7 cellular contexts compared by ENCODE assay signal in the genomic region with DNA sequence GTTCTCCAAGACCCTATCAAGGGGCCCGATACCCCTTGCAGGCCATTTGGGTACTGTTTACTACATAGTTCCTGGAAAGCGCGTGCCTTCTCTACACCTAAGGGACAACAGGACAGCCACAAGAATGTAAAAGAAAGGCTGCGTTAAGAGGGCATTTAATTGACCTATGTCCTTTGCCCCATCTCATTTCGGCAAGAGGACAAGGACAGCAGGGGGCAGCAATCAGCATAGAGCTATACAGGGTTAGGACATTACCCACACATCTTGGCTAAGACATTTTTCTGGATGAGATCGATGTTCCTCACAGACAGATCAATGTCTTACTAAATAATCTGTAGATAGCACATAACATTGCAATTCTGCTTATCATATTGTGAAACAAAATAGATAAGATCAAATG.
A peak's percentile ranks its signal among the peaks of the same experiment; 100 is the strongest.
DNase-seq lines count a peak whose midpoint lies in the region; ATAC-seq and TF ChIP-seq lines count a peak whose summit lies in the region.

No MANE protein-coding gene starts in this region.

- ATAC-seq in GM18498 (IDR thresholded peaks at IDR 0.05; ENCODE audit: unreplicated experiment): no peak

- peak; percentile 47 for DNase-seq in GF-D8 (lab: John Stamatoyannopoulos, UW)
- peak; percentile 4 to 25 for DNase-seq in activated CD4-positive, alpha-beta T cell treated with anti-CD3 and anti-CD28 coated beads, Interleukin-2, amount 50 U/mL, for 24 hours (ENCODE audit: low read depth in 1 of 2, low spot score in 1 of 2)
- peak; percentile 13 for DNase-seq in fibroblast of peridontal ligament (ENCODE audit: extremely low read depth)
- peak; percentile 43 for DNase-seq in stimulated activated CD4-positive, alpha-beta T cell treated with anti-CD3 and anti-CD28 coated beads, Interleukin-4, amount 100 ng/mL, for 1 hour
- no peak for DNase-seq in DMS79 (lab: John Stamatoyannopoulos, UW)

- peak; percentile 55 for TF ChIP-seq CTCF in LNCAP (IDR thresholded peaks at IDR 0.05)
